Comparison of ENCODE assay signal across 9 cellular contexts in genomic region chr6:42025066-42025789, GRCh38. TPM values are rescaled to one million over a fixed set of nuclear protein-coding genes. Genes with fewer than 3 reads are reported as not detected.
DNase-seq lines count a peak whose midpoint lies in the region; ATAC-seq and TF ChIP-seq lines count a peak whose summit lies in the region.
"Had no signal": no experiment of that assay in that cellular context is flagged by ENCODE, and none has a peak within 500 bp of the region (broad histone marks: within the 10 kb centered on the region; RNA-seq: fewer than 3 reads in every experiment).

No MANE protein-coding gene starts in this region.

- H3K4me3 Mint-ChIP-seq in activated T-cell treated with anti-CD3 and anti-CD28 coated beads, Interleukin-2, amount 50 U/mL, for 72 hours = peak overlapping the region in 1 of 2 donors; percentile 17

- H3K4me3 ChIP-seq in OCI-LY7 (ENCODE audit: low read depth, low read length, poor library complexity, severe bottlenecking) (peak overlapping the region; percentile 43), body of pancreas (no peak overlapping the region), testis (no peak overlapping the region)

- no peak for DNase-seq in activated T-cell treated with anti-CD3 and anti-CD28 coated beads, Interleukin-2, amount 50 U/mL, for 72 hours
- no peak for DNase-seq in activated T-cell treated with anti-CD3 and anti-CD28 coated beads, Interleukin-2, amount 50 U/mL, for 48 hours
- peak; percentile 93 for DNase-seq in OCI-LY7 (ENCODE audit: low spot score)
- peak; percentile 56 for DNase-seq in stimulated activated naive CD8-positive, alpha-beta T cell treated with anti-CD3 and anti-CD28 coated beads, Interleukin-15, Interleukin-2, amounts not matched to agents 100 U/mL and 50 U/mL, for 24 hours
- no peak for DNase-seq in NCI-H1417 treated with DMSO at 0.1 percent for 48 hours (lab: John Stamatoyannopoulos, UW)
- no peak for DNase-seq in body of pancreas
- no peak for DNase-seq in testis
- DNase-seq: kidney glomerular epithelial cell had no signal

- H2AFZ ChIP-seq in OCI-LY7 (ENCODE audit: low read length) = no peak overlapping the region

- peak overlapping the region; percentile 88 for H3K27ac Mint-ChIP-seq in activated T-cell treated with anti-CD3 and anti-CD28 coated beads, Interleukin-2, amount 50 U/mL, for 72 hours

- TF ChIP-seq POLR2A in body of pancreas (IDR thresholded peaks at IDR 0.05) (no peak), testis (IDR thresholded peaks at IDR 0.05) (no peak)

- H3K36me3 Mint-ChIP-seq in activated T-cell treated with anti-CD3 and anti-CD28 coated beads, Interleukin-2, amount 50 U/mL, for 72 hours (ENCODE audit: insufficient read depth in 2 of 2) = peaks cover 4 to 10% of the 10 kb centered on the region in 2 donors

- H4K20me1 ChIP-seq in OCI-LY7 (ENCODE audit: insufficient read depth, low read length) = no peaks in the 10 kb centered on the region

- H3K27ac ChIP-seq in OCI-LY7 (ENCODE audit: low read depth, low read length, poor library complexity, severe bottlenecking) (peak overlapping the region; percentile 98), body of pancreas (no peak overlapping the region), testis (no peak overlapping the region)

- no peak for ATAC-seq in activated T-cell treated with anti-CD3 and anti-CD28 coated beads, Interleukin-2, amount 50 U/mL, for 72 hours (replicated peaks in 1 of 2)
- ATAC-seq in HG02840 (IDR thresholded peaks at IDR 0.05; ENCODE audit: low FRiP score, unreplicated experiment) (peak; percentile 49), body of pancreas (no peak)
- peak; percentile 25 for ATAC-seq in stimulated activated naive CD8-positive, alpha-beta T cell treated with anti-CD3 and anti-CD28 coated beads, Interleukin-15, Interleukin-2, amounts not matched to agents 100 U/mL and 50 U/mL, for 24 hours

- no peaks in the 10 kb centered on the region for H3K9me2 ChIP-seq in OCI-LY7 (ENCODE audit: insufficient read depth, low read length)

- H3K4me1 ChIP-seq in OCI-LY7 (ENCODE audit: insufficient read depth, low read length, poor library complexity, severe bottlenecking) = peaks cover 99% of the 10 kb centered on the region
- H3K4me1 ChIP-seq in body of pancreas = no peaks in the 10 kb centered on the region
- peaks cover 35% of the 10 kb centered on the region for H3K4me1 ChIP-seq in testis

- no TSS peak for BruUV-seq in OCI-LY7 (replicated peaks; lab: Mats Ljungman, UMichigan)

- H3K9me3 Mint-ChIP-seq in activated T-cell treated with anti-CD3 and anti-CD28 coated beads, Interleukin-2, amount 50 U/mL, for 72 hours = no peaks in the 10 kb centered on the region

- H3K4me2 ChIP-seq in OCI-LY7 (ENCODE audit: low read length) = peak overlapping the region; percentile 68

- POLR2A ChIA-PET in OCI-LY7 (lab: Charles Lee) = interaction anchor here (1.0 to 3.3 kb wide), 9 partner anchors 9 to 104 kb away, joined by 4 to 29 read pairs (median 6); partner anchors contain the start of genes BYSL, CCND3 and MED20

- H3K27me3 Mint-ChIP-seq in activated T-cell treated with anti-CD3 and anti-CD28 coated beads, Interleukin-2, amount 50 U/mL, for 72 hours (ENCODE audit: low read depth) = no peaks in the 10 kb centered on the region

- peaks cover 100% of the 10 kb centered on the region for H3K4me1 Mint-ChIP-seq in activated T-cell treated with anti-CD3 and anti-CD28 coated beads, Interleukin-2, amount 50 U/mL, for 72 hours (ENCODE audit: low read depth)

- CTCF ChIA-PET in OCI-LY7 (lab: Charles Lee; ENCODE audit: unreplicated experiment) = interaction anchor here (0.6 to 1.5 kb wide), 3 partner anchors 14 to 90 kb away, joined by 3 to 7 read pairs (median 4); no protein-coding TSS in a partner anchor

- TF ChIP-seq CTCF in OCI-LY7 (conservative IDR thresholded peaks at IDR 0.05; ENCODE audit: low read length) = no peak
- TF ChIP-seq CTCF in body of pancreas (IDR thresholded peaks at IDR 0.05) = no peak
- TF ChIP-seq CTCF in testis (IDR thresholded peaks at IDR 0.05) = no peak

- 85 to 88% methylated on average over 10 to 11 of the region's 11 CpGs for WGBS in body of pancreas, 2 donors
- WGBS in testis, 2 donors = 81 to 89% methylated on average over 11 of the region's 11 CpGs

- peaks cover 11% of the 10 kb centered on the region; the same call in 1 of the 2 replicates for H3K79me2 ChIP-seq in OCI-LY7 (ENCODE audit: insufficient read depth, low read depth, low read length)

- H3K36me3 ChIP-seq in OCI-LY7 (ENCODE audit: insufficient read depth, low read length) (no peaks in the 10 kb centered on the region; the same call in 1 of the 2 replicates), body of pancreas (replicated peaks in 1 of 2; ENCODE audit: insufficient read depth in 1 of 2, low read depth in 2 of 2) (no peaks in the 10 kb centered on the region), testis (ENCODE audit: low read depth, missing control alignments) (no peaks in the 10 kb centered on the region)

- no peaks in the 10 kb centered on the region for H3K27me3 ChIP-seq in body of pancreas
- H3K27me3 ChIP-seq in testis = no peaks in the 10 kb centered on the region

- intact Hi-C loops in OCI-LY7 (cut with micrococcal nuclease; ENCODE audit: unreplicated experiment) (loop anchor here (10.0 kb wide), 1 partner anchor 720 kb away; the partner anchor contains the start of gene TBCC), body of pancreas (cut with DNase I) (no loop called here), testis (cut with DNase I; ENCODE audit: low total_unique reads) (no loop called here)

- no peaks in the 10 kb centered on the region for H3K9me3 ChIP-seq in OCI-LY7 (ENCODE audit: low read length)
- H3K9me3 ChIP-seq in body of pancreas = no peaks in the 10 kb centered on the region
- H3K9me3 ChIP-seq in testis = no peaks in the 10 kb centered on the region

RNA-seq across cellular contexts. Expression of gene TAF8, which starts 25.1 kb away (rescaled TPM):
- total RNA-seq in activated T-cell treated with anti-CD3 and anti-CD28 coated beads, Interleukin-2, amount 50 U/mL, for 72 hours = 10 to 100 TPM; 62.6 to 70.4 TPM
- total RNA-seq in OCI-LY7 (2014; rRNA removed; shearing (Covaris generic)) = 33.2 and 35.1 TPM in 2 replicates
- 47.8 and 56.0 TPM in 2 replicates for total RNA-seq in OCI-LY7 (2022)
- 10 to 100 TPM in 1 of 2 donors, 1 to 10 TPM in 1; 7.6 to 18.2 TPM for total RNA-seq in body of pancreas
- total RNA-seq in testis = 10 to 100 TPM; 29.7 to 51.3 TPM
- polyA plus RNA-seq in testis (ENCODE audit: insufficient read depth, low read depth, low replicate concordance) = 20.8 TPM

Comparison
In these comparisons a context has a peak if more than half of its experiments do, and no peak if none do; other contexts are left out.
1. ATAC-seq: peak in HG02840 (single experiment) and stimulated activated naive CD8-positive, alpha-beta T cell treated with anti-CD3 and anti-CD28 coated beads, Interleukin-15, Interleukin-2, amounts not matched to agents 100 U/mL and 50 U/mL, for 24 hours (single experiment); none in activated T-cell treated with anti-CD3 and anti-CD28 coated beads, Interleukin-2, amount 50 U/mL, for 72 hours (0 of 2) and body of pancreas (single experiment).
2. DNase-seq: peak in OCI-LY7 (single experiment) and stimulated activated naive CD8-positive, alpha-beta T cell treated with anti-CD3 and anti-CD28 coated beads, Interleukin-15, Interleukin-2, amounts not matched to agents 100 U/mL and 50 U/mL, for 24 hours (single experiment); none in activated T-cell treated with anti-CD3 and anti-CD28 coated beads, Interleukin-2, amount 50 U/mL, for 72 hours (0 of 2), activated T-cell treated with anti-CD3 and anti-CD28 coated beads, Interleukin-2, amount 50 U/mL, for 48 hours (0 of 2), NCI-H1417 treated with DMSO at 0.1 percent for 48 hours (single experiment), body of pancreas (0 of 4) and testis (single experiment).